Comparison of ENCODE assay signal across 8 cellular contexts in the genomic region with DNA sequence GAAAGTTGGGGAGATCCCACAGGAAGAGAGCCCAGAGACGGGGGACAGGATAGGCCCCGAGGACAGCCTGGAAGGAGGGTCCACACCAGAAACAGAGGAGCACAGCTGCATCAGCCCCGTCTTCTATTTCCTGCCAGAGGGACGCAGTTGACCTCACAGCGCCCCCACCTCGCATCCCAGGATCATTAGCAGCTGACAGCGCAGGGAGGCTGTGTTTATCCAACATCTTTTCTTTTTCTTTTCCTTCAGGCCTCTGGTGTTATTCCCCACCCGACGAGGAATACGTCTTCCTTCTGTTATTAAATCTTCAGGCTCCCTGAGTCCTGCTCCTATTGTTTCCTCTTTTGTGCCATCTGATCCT.
DNase-seq lines count a peak whose midpoint lies in the region; ATAC-seq and TF ChIP-seq lines count a peak whose summit lies in the region.

No MANE protein-coding gene starts in this region.

- H3K9ac ChIP-seq in ES-I3 (ENCODE audit: low read depth, low read length) (peak overlapping the region; percentile 80; the same call in 1 of the 2 replicates), mucosa of stomach (ENCODE audit: low read length) (peak overlapping the region; percentile 60)

- H3K4me3 ChIP-seq in dorsolateral prefrontal cortex (peak overlapping the region; percentile 36 to 77 (median 58)), mucosa of stomach (ENCODE audit: low read length) (no peak overlapping the region)

- DNase-seq in HuH-7.5 (ENCODE audit: low spot score) (peak; percentile 12), dorsolateral prefrontal cortex (no peak), HCEC 1CT (no peak), SHP77 (lab: John Stamatoyannopoulos, UW) (no peak), amniotic stem cell (lab: John Stamatoyannopoulos, UW) (no peak)

- peak in 5 of 56 donors; percentile 7 to 24 (median 14) for TF ChIP-seq CTCF in dorsolateral prefrontal cortex (IDR thresholded peaks at IDR 0.05 in 54 of 56, conservative IDR thresholded peaks at IDR 0.05 in 2 of 56; ENCODE audit: low read depth in 1 of 56, partially characterized antibody in 56 of 56)

- H3K27ac ChIP-seq in dorsolateral prefrontal cortex = peak overlapping the region in 32 of 59 donors; percentile 8 to 77 (median 58)

- H3K36me3 ChIP-seq in ES-I3 (ENCODE audit: insufficient read depth, low read length) = no peaks in the 10 kb centered on the region
- no peaks in the 10 kb centered on the region for H3K36me3 ChIP-seq in mucosa of stomach (ENCODE audit: control insufficient read depth, insufficient read depth, low read length)

- peak; percentile 49 for ATAC-seq in GM21447 (IDR thresholded peaks at IDR 0.05; ENCODE audit: unreplicated experiment)

- no peaks in the 10 kb centered on the region for H3K9me3 ChIP-seq in ES-I3 (ENCODE audit: control insufficient read depth, insufficient read depth, low read length)
- no peaks in the 10 kb centered on the region for H3K9me3 ChIP-seq in mucosa of stomach (ENCODE audit: control insufficient read depth, low read length)

- intact Hi-C loops in dorsolateral prefrontal cortex (cut with DNase I) = loop anchor here in 1 of 2 donors (5.0 kb wide), 1 partner anchor 86 kb away; no protein-coding TSS in a partner anchor

- H3K4me1 ChIP-seq in ES-I3 (ENCODE audit: insufficient read depth, low read length) (peaks cover 3% of the 10 kb centered on the region; the same call in 1 of the 2 replicates), mucosa of stomach (ENCODE audit: control insufficient read depth, insufficient read depth, low read length) (no peaks in the 10 kb centered on the region)

- H3K27me3 ChIP-seq in dorsolateral prefrontal cortex (no peaks in the 10 kb centered on the region), mucosa of stomach (ENCODE audit: control insufficient read depth, insufficient read depth, low read length) (no peaks in the 10 kb centered on the region)
